In the genomic region with DNA sequence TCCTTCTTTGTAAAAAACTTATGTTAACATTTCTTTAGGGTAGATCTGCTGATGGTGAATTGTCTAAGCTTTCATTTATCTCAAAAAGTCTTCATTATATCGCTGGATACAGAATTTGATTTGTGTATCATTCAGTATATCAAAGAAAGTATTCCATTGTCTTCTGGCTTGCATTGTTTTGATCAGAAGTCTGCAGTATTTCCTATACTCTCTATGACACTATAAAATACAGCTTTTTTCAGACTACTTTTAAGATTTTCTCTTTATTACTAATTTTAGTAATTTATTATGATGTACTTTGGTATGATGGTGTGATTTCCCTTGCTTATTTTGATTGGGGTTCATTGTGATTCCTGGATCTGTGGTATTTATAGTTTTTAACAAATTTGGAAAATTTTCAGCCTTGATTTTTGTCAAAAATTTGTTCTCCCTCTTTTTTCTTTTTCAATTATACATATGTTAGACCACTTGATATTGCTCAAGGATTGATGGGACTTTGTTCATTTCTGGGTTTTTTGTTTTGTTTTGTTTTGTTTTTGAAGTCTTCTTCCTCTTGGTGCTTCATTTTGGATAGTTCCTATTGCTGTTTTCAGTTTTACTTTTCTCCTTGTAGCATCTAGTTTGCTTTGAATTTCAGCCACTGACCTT, we compare ENCODE assay signal across 16 cellular contexts.
DNase-seq lines count a peak whose midpoint lies in the region; ATAC-seq and TF ChIP-seq lines count a peak whose summit lies in the region.
"Had no signal": no experiment of that assay in that cellular context is flagged by ENCODE, and none has a peak within 500 bp of the region (broad histone marks: within the 10 kb centered on the region; RNA-seq: fewer than 3 reads in every experiment).

No MANE protein-coding gene starts in this region.

- H2AFZ ChIP-seq in SK-N-SH (ENCODE audit: low read depth), result no peak overlapping the region

- no peak for TF ChIP-seq POLR2A in stomach (IDR thresholded peaks at IDR 0.05)

- no peaks in the 10 kb centered on the region for H3K9me2 ChIP-seq in SK-N-SH

- H3K4me1 ChIP-seq in SK-N-SH (ENCODE audit: control insufficient read depth in 1 of 2, insufficient read depth in 2 of 2, low read depth in 1 of 2, low read length in 1 of 2) (no peaks in the 10 kb centered on the region), stomach (peaks cover 15 to 23% (median 16%) of the 10 kb centered on the region in 4 donors)
- H3K4me1 ChIP-seq: BE2C had no signal

- H3K36me3 Mint-ChIP-seq in T-cell, result peaks cover 31% of the 10 kb centered on the region

- no peak overlapping the region for H3K4me3 Mint-ChIP-seq in T-cell
- H3K4me3 Mint-ChIP-seq: natural killer cell treated with Interleukin-12 subunit alpha and Interleukin-12 subunit beta and Interleukin-15 and Interleukin-18, amount 100 ng/mL, for 72 hours had no signal

- TF ChIP-seq CTCF in SK-N-SH (IDR thresholded peaks at IDR 0.05) (no peak), cardiac fibroblast (IDR thresholded peaks at IDR 0.05; ENCODE audit: low read depth, low read length) (no peak), stomach (IDR thresholded peaks at IDR 0.05) (no peak)

- peaks cover 0 to 3% of the 10 kb centered on the region in 2 experiments for H3K36me3 ChIP-seq in SK-N-SH (replicated peaks in 1 of 2; ENCODE audit: control insufficient read depth in 1 of 2, insufficient read depth in 2 of 2, low read length in 1 of 2)
- no peaks in the 10 kb centered on the region for H3K36me3 ChIP-seq in stomach
- H3K36me3 ChIP-seq: BE2C, left lung had no signal

- peaks cover 6% of the 10 kb centered on the region for H3F3A ChIP-seq in SK-N-SH (replicated peaks; ENCODE audit: insufficient read depth)

- no peaks in the 10 kb centered on the region for H3K27me3 Mint-ChIP-seq in T-cell
- H3K27me3 Mint-ChIP-seq: natural killer cell treated with Interleukin-12 subunit alpha and Interleukin-12 subunit beta and Interleukin-15 and Interleukin-18, amount 100 ng/mL, for 72 hours had no signal

- peaks cover 4 to 6% (median 5%) of the 10 kb centered on the region in 3 donors for H3K4me1 Mint-ChIP-seq in T-cell

- H3K9ac ChIP-seq in SK-N-SH, result no peak overlapping the region

- DNase-seq in SK-N-SH, result no peak
- peak; percentile 15 for DNase-seq in NAMALWA (ENCODE audit: low spot score)
- peak; percentile 40 to 53 for DNase-seq in cardiac fibroblast (ENCODE audit: low read depth in 2 of 2)
- peak; percentile 37 for DNase-seq in renal cortical epithelial cell (ENCODE audit: low read depth)
- DNase-seq in stomach, result no peak
- DNase-seq in T-cell, result no peak
- DNase-seq: activated naive CD4-positive, alpha-beta T cell treated with anti-CD3 and anti-CD28 coated beads, Interleukin-2, amount 50 U/mL, for 16 hours; BE2C; caudate nucleus; hippocampal formation; left lung; NCI-H524 had no signal

- H3K9me3 ChIP-seq in SK-N-SH (peaks cover 30% of the 10 kb centered on the region; the same call in 1 of the 2 replicates), stomach (peaks cover 17 to 50% (median 31%) of the 10 kb centered on the region in 4 donors)
- H3K9me3 ChIP-seq: BE2C had no signal

- intact Hi-C loops in stomach (cut with DNase I; ENCODE audit: low total_unique reads), result no loop called here

- H3K79me2 ChIP-seq in SK-N-SH (ENCODE audit: insufficient read depth), result no peaks in the 10 kb centered on the region

- H4K20me1 ChIP-seq in SK-N-SH (ENCODE audit: insufficient read depth), result no peaks in the 10 kb centered on the region

- H3K27ac Mint-ChIP-seq in T-cell, result peak overlapping the region in 1 of 2 donors; percentile 28
- H3K27ac Mint-ChIP-seq: natural killer cell treated with Interleukin-12 subunit alpha and Interleukin-12 subunit beta and Interleukin-15 and Interleukin-18, amount 100 ng/mL, for 72 hours had no signal

- POLR2A ChIA-PET in SK-N-SH (lab: Yijun Ruan, JAX) (no interaction called here), T-cell (lab: Charles Lee) (interaction anchor here in 1 of 2 donors (0.6 to 0.8 kb wide), 3 partner anchors 32 to 1723 kb away, joined by 3 to 4 read pairs (median 4); no protein-coding TSS in a partner anchor)

- no peak for TF ChIP-seq EP300 in SK-N-SH (IDR thresholded peaks at IDR 0.05; ENCODE audit: borderline replicate concordance in 1 of 2, low read depth in 1 of 2, low read length in 1 of 2)
- no peak for TF ChIP-seq EP300 in stomach (IDR thresholded peaks at IDR 0.05)

- H3K27me3 ChIP-seq in SK-N-SH (ENCODE audit: insufficient read depth), result no peaks in the 10 kb centered on the region
- no peaks in the 10 kb centered on the region for H3K27me3 ChIP-seq in stomach
- H3K27me3 ChIP-seq: BE2C, left lung had no signal

- CTCF ChIA-PET in SK-N-SH (lab: Yijun Ruan, JAX), result interaction anchor here (0.8 kb wide), 1 partner anchor 11 kb away, joined by 3 read pairs; no protein-coding TSS in a partner anchor
- CTCF ChIA-PET in T-cell (lab: Charles Lee), result interaction anchor here in 1 of 2 donors (1.1 kb wide), 1 partner anchor 163 kb away, joined by 3 read pairs; no protein-coding TSS in a partner anchor

- WGBS in SK-N-SH (ENCODE audit: low lambda C conversion rate), result 2% methylated on average over 1 of the region's 1 CpG
- WGBS in stomach, 5 donors, result 78 to 93% (median 88%) methylated on average over 1 of the region's 1 CpG

- no peak overlapping the region for H3K4me3 ChIP-seq in SK-N-SH (ENCODE audit: low read depth in 2 of 2, low read length in 1 of 2)
- H3K4me3 ChIP-seq in cardiac fibroblast (replicated peaks in 1 of 2; ENCODE audit: low read depth in 2 of 2, low read length in 2 of 2), result no peak overlapping the region
- H3K4me3 ChIP-seq in stomach, result no peak overlapping the region
- H3K4me3 ChIP-seq: left lung had no signal

- ATAC-seq in SK-N-SH treated with all-trans-retinoic acid at 6 μM for 48 hours (no peak), T-cell (replicated peaks in 1 of 4) (no peak), GM21619 (IDR thresholded peaks at IDR 0.05; ENCODE audit: unreplicated experiment) (no peak)
- ATAC-seq: left lung; natural killer cell treated with Interleukin-12 subunit alpha and Interleukin-12 subunit beta and Interleukin-15 and Interleukin-18, amount 100 ng/mL, for 72 hours; sciatic nerve had no signal

- peaks cover 17 to 40% (median 33%) of the 10 kb centered on the region in 3 donors for H3K9me3 Mint-ChIP-seq in T-cell

- TF ChIP-seq RAD21 in SK-N-SH (IDR thresholded peaks at IDR 0.05; ENCODE audit: low read length), result no peak

- H3K4me2 ChIP-seq in SK-N-SH, result no peak overlapping the region

- no peak overlapping the region for H3K27ac ChIP-seq in SK-N-SH (ENCODE audit: low read depth in 2 of 2, low read length in 1 of 2)
- no peak overlapping the region for H3K27ac ChIP-seq in stomach
- H3K27ac ChIP-seq: left lung had no signal

TF ChIP-seq in SK-N-SH treated with all-trans-retinoic acid at 6 μM for 48 hours, 23 proteins besides CTCF, POLR2A, EP300 and RAD21:
- TF ChIP-seq, protein P1, sequence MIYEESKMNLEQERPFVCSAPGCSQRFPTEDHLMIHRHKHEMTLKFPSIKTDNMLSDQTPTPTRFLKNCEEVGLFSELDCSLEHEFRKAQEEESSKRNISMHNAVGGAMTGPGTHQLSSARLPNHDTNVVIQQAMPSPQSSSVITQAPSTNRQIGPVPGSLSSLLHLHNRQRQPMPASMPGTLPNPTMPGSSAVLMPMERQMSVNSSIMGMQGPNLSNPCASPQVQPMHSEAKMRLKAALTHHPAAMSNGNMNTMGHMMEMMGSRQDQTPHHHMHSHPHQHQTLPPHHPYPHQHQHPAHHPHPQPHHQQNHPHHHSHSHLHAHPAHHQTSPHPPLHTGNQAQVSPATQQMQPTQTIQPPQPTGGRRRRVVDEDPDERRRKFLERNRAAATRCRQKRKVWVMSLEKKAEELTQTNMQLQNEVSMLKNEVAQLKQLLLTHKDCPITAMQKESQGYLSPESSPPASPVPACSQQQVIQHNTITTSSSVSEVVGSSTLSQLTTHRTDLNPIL (CRISPR knock-in tag; IDR thresholded peaks at IDR 0.05; ENCODE audit: low read depth), result no peak
- TF ChIP-seq ZNF8 (CRISPR knock-in tag; IDR thresholded peaks at IDR 0.05), result peak; percentile 27; the same call in 1 of the 2 replicates

TF ChIP-seq in SK-N-SH, 30 proteins besides CTCF, POLR2A, EP300 and RAD21:
- TF ChIP-seq EZH2phosphoT487 (IDR thresholded peaks at IDR 0.05; ENCODE audit: borderline replicate concordance, low read depth) (no peak), MXI1 (IDR thresholded peaks at IDR 0.05; ENCODE audit: low read depth, low read length) (no peak), POLR2AphosphoS5 (IDR thresholded peaks at IDR 0.05; ENCODE audit: low read depth, low read length) (no peak), RXRA (IDR thresholded peaks at IDR 0.05; ENCODE audit: borderline replicate concordance, low read depth) (no peak), TEAD4 (IDR thresholded peaks at IDR 0.05; ENCODE audit: borderline replicate concordance, insufficient read depth) (no peak), TAF1 (IDR thresholded peaks at IDR 0.05; ENCODE audit: borderline replicate concordance, low read depth, low read length) (no peak)

Comparison
In these comparisons a context has a peak if more than half of its experiments do, and no peak if none do; other contexts are left out.
1. DNase-seq: peak in NAMALWA (single experiment), cardiac fibroblast (2 of 2) and renal cortical epithelial cell (single experiment); none in SK-N-SH (single experiment), stomach (single experiment) and T-cell (0 of 34).